In the genomic region with DNA sequence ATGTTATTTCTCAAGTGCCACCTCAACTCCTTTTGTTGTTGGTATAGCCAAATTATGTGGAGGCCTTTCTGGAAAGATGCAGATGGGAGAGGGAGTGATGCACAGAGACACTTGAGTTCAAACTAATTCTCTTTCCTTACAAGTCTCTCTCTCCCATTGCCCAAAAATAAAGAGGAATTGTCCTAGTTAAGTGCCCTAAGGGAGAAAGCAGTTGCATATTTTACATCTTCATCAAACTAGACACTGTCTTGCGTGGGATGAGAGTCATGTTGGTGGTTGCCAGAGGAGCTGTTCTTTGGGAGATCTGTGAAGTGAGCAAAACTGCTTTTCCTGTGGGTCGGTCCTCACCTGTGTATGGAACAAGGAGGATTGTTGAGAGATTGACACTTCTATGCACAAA, we compare ENCODE assay signal across 16 cellular contexts.
DNase-seq lines count a peak whose midpoint lies in the region; ATAC-seq, FAIRE-seq and TF ChIP-seq lines count a peak whose summit lies in the region.
"Had no signal": no experiment of that assay in that cellular context is flagged by ENCODE, and none has a peak within 500 bp of the region (broad histone marks: within the 10 kb centered on the region; RNA-seq: fewer than 3 reads in every experiment).

No MANE protein-coding gene starts in this region.

- no peak overlapping the region for H2AFZ ChIP-seq in GM12878 (ENCODE audit: control insufficient read depth, low read depth, low read length)

- POLR2A ChIA-PET in GM12878 (lab: Charles Lee) = no interaction called here

- H3K9me3 Mint-ChIP-seq in activated naive CD8-positive, alpha-beta T cell (ENCODE audit: low read depth) = no peaks in the 10 kb centered on the region
- no peaks in the 10 kb centered on the region for H3K9me3 Mint-ChIP-seq in activated naive CD8-positive, alpha-beta T cell treated with anti-CD3 and anti-CD28 coated beads, Interleukin-2, amount 50 U/mL, for 24 hours
- H3K9me3 Mint-ChIP-seq in osteocyte (ENCODE audit: unreplicated experiment) = no peaks in the 10 kb centered on the region
- H3K9me3 Mint-ChIP-seq: CD4-positive, alpha-beta T cell; HFFc6 had no signal

- intact Hi-C loops in GM12878 (cut with micrococcal nuclease; ENCODE audit: unreplicated experiment) = no loop called here

- ATAC-seq in activated naive CD8-positive, alpha-beta T cell treated with anti-CD3 and anti-CD28 coated beads, Interleukin-2, amount 50 U/mL, for 24 hours = no peak
- ATAC-seq in GM12878 = no peak

- H3K4me1 ChIP-seq in GM12878 (ENCODE audit: control insufficient read depth, insufficient read depth, low read length) = no peaks in the 10 kb centered on the region
- peaks cover 0 to 9% (median 6%) of the 10 kb centered on the region in 3 donors for H3K4me1 ChIP-seq in skeletal muscle tissue (ENCODE audit: control insufficient read depth in 3 of 3, insufficient read depth in 3 of 3, low read length in 3 of 3)

- TF ChIP-seq CTCF in GM12878 (IDR thresholded peaks at IDR 0.05 in 2 of 3, conservative IDR thresholded peaks at IDR 0.05 in 1 of 3; ENCODE audit: control insufficient read depth in 2 of 3, extremely low read depth in 1 of 3, insufficient read depth in 1 of 3, low read depth in 3 of 3, low read length in 3 of 3) (no peak), fibroblast of villous mesenchyme (IDR thresholded peaks at IDR 0.05; ENCODE audit: insufficient read depth, low read depth, low read length) (no peak), osteocyte (IDR thresholded peaks at IDR 0.05) (no peak)

- TF ChIP-seq POLR2A in GM12878 (IDR thresholded peaks at IDR 0.05; ENCODE audit: low read depth, low read length) = no peak

- no peak overlapping the region for H3K4me2 ChIP-seq in GM12878 (ENCODE audit: control insufficient read depth, insufficient read depth)

- SMC1A ChIA-PET in GM12878 (lab: Charles Lee; ENCODE audit: uncharacterized antibody, unreplicated experiment) = no interaction called here

- H3K27me3 ChIP-seq in GM12878 (replicated peaks in 1 of 2; ENCODE audit: control insufficient read depth in 2 of 2, insufficient read depth in 2 of 2, low read length in 1 of 2) (no peaks in the 10 kb centered on the region), skeletal muscle tissue (ENCODE audit: control insufficient read depth in 3 of 3, insufficient read depth in 3 of 3, low read length in 3 of 3) (no peaks in the 10 kb centered on the region)

- H3K27me3 Mint-ChIP-seq in activated naive CD8-positive, alpha-beta T cell = no peaks in the 10 kb centered on the region
- H3K27me3 Mint-ChIP-seq in activated naive CD8-positive, alpha-beta T cell treated with anti-CD3 and anti-CD28 coated beads, Interleukin-2, amount 50 U/mL, for 24 hours = no peaks in the 10 kb centered on the region
- no peaks in the 10 kb centered on the region for H3K27me3 Mint-ChIP-seq in osteocyte (ENCODE audit: unreplicated experiment)
- H3K27me3 Mint-ChIP-seq: CD4-positive, alpha-beta T cell had no signal

- in situ Hi-C loops in GM12878 (cut with MboI) = no loop called here

- BruUV-seq in GM12878 (replicated peaks; lab: Mats Ljungman, UMichigan) = TSS peak; percentile 34

- FAIRE-seq in GM12878 (lab: Jason Lieb, UNC) = no peak
- FAIRE-seq: GM12891, H1 had no signal

- H3K4me3 ChIP-seq in GM12878 (no peak overlapping the region), fibroblast of villous mesenchyme (ENCODE audit: low read depth, low read length) (no peak overlapping the region), skeletal muscle tissue (ENCODE audit: low read length in 3 of 3) (no peak overlapping the region)

- no peak for TF ChIP-seq RAD21 in GM12878 (IDR thresholded peaks at IDR 0.05; ENCODE audit: insufficient read depth, low read depth, low read length)

- no peak overlapping the region for H3K27ac ChIP-seq in GM12878 (ENCODE audit: control insufficient read depth, insufficient read depth)
- H3K27ac ChIP-seq in skeletal muscle tissue (ENCODE audit: low read depth, low read length) = peak overlapping the region; percentile 0

- no peaks in the 10 kb centered on the region for H3K79me2 ChIP-seq in GM12878 (ENCODE audit: control insufficient read depth, insufficient read depth, low read length)

- WGBS in GM12878 (ENCODE audit: insufficient coverage, insufficient replicate concordance, low lambda C conversion rate, missing lambda C conversion rate) = 98% methylated on average over 2 of the region's 2 CpGs

- no peaks in the 10 kb centered on the region for H3K4me1 Mint-ChIP-seq in activated naive CD8-positive, alpha-beta T cell (ENCODE audit: low read depth)
- no peaks in the 10 kb centered on the region for H3K4me1 Mint-ChIP-seq in activated naive CD8-positive, alpha-beta T cell treated with anti-CD3 and anti-CD28 coated beads, Interleukin-2, amount 50 U/mL, for 24 hours
- no peaks in the 10 kb centered on the region for H3K4me1 Mint-ChIP-seq in osteocyte (ENCODE audit: unreplicated experiment)

- H3K36me3 ChIP-seq in GM12878 (ENCODE audit: control insufficient read depth in 2 of 2, insufficient read depth in 2 of 2, low read length in 1 of 2) (peaks cover 20 to 30% of the 10 kb centered on the region in 2 experiments), skeletal muscle tissue (ENCODE audit: control insufficient read depth in 3 of 3, insufficient read depth in 3 of 3, low read length in 3 of 3) (peaks cover 66 to 82% (median 70%) of the 10 kb centered on the region in 3 donors)

- no peaks in the 10 kb centered on the region for H4K20me1 ChIP-seq in GM12878 (ENCODE audit: control insufficient read depth, insufficient read depth)

- no peak overlapping the region for H3K4me3 Mint-ChIP-seq in activated naive CD8-positive, alpha-beta T cell
- H3K4me3 Mint-ChIP-seq in activated naive CD8-positive, alpha-beta T cell treated with anti-CD3 and anti-CD28 coated beads, Interleukin-2, amount 50 U/mL, for 24 hours = no peak overlapping the region
- H3K4me3 Mint-ChIP-seq in osteocyte (ENCODE audit: unreplicated experiment) = no peak overlapping the region
- H3K4me3 Mint-ChIP-seq: CD4-positive, alpha-beta T cell; HFFc6 had no signal

- RAD21 ChIA-PET in GM12878 (lab: Charles Lee; ENCODE audit: unreplicated experiment) = no interaction called here

- CTCF ChIA-PET in GM12878 (lab: Yijun Ruan, JAX) = no interaction called here

- no peak for TF ChIP-seq EP300 in GM12878 (IDR thresholded peaks at IDR 0.05; ENCODE audit: borderline replicate concordance in 1 of 2, control insufficient read depth in 1 of 2, low read depth in 2 of 2, low read length in 2 of 2)

- no peak for DNase-seq in activated naive CD8-positive, alpha-beta T cell treated with anti-CD3 and anti-CD28 coated beads, Interleukin-2, amount 50 U/mL, for 24 hours
- DNase-seq in GM12878 (ENCODE audit: low read depth, low spot score) = no peak
- DNase-seq in fibroblast of villous mesenchyme (ENCODE audit: low read depth) = peak; percentile 10
- no peak for DNase-seq in NCI-H510A treated with DMSO at 0.1 percent for 48 hours (lab: John Stamatoyannopoulos, UW)
- DNase-seq in RKO (ENCODE audit: low spot score) = no peak
- no peak for DNase-seq in osteocyte (ENCODE audit: extremely low spot score, unreplicated experiment)
- DNase-seq: 8988T; C1 segment of cervical spinal cord; CD4-positive, alpha-beta T cell; DMS79; HCEC 1CT; HFFc6 had no signal

- no peak overlapping the region for H3K9ac ChIP-seq in GM12878 (ENCODE audit: control insufficient read depth, insufficient read depth, low read length)
- no peak overlapping the region for H3K9ac ChIP-seq in skeletal muscle tissue (ENCODE audit: low read depth in 1 of 3, low read length in 3 of 3)

- H3K9me3 ChIP-seq in GM12878 (replicated peaks; ENCODE audit: control insufficient read depth, insufficient read depth, low read length) (no peaks in the 10 kb centered on the region), skeletal muscle tissue (ENCODE audit: control insufficient read depth in 3 of 3, low read length in 3 of 3) (no peaks in the 10 kb centered on the region)

- peak overlapping the region; percentile 42 for H3K27ac Mint-ChIP-seq in activated naive CD8-positive, alpha-beta T cell
- no peak overlapping the region for H3K27ac Mint-ChIP-seq in activated naive CD8-positive, alpha-beta T cell treated with anti-CD3 and anti-CD28 coated beads, Interleukin-2, amount 50 U/mL, for 24 hours
- no peak overlapping the region for H3K27ac Mint-ChIP-seq in osteocyte (ENCODE audit: unreplicated experiment)
- H3K27ac Mint-ChIP-seq: CD4-positive, alpha-beta T cell; HFFc6 had no signal

- peaks cover 9% of the 10 kb centered on the region for H3K36me3 Mint-ChIP-seq in activated naive CD8-positive, alpha-beta T cell
- peaks cover 52% of the 10 kb centered on the region for H3K36me3 Mint-ChIP-seq in activated naive CD8-positive, alpha-beta T cell treated with anti-CD3 and anti-CD28 coated beads, Interleukin-2, amount 50 U/mL, for 24 hours (ENCODE audit: low read depth)
- H3K36me3 Mint-ChIP-seq in osteocyte (ENCODE audit: unreplicated experiment) = peaks cover 53% of the 10 kb centered on the region

TF ChIP-seq in GM12878, 131 proteins besides CTCF, POLR2A, EP300 and RAD21:
- TF ChIP-seq MEF2B (IDR thresholded peaks at IDR 0.05; ENCODE audit: partially characterized antibody, poor library complexity, severe bottlenecking) (no peak), POLR2AphosphoS2 (IDR thresholded peaks at IDR 0.05; ENCODE audit: low read depth, low read length) (no peak), TARDBP (IDR thresholded peaks at IDR 0.05; ENCODE audit: borderline replicate concordance) (no peak), IKZF1 (conservative IDR thresholded peaks at IDR 0.05) (no peak), IKZF2 (IDR thresholded peaks at IDR 0.05) (no peak), MTA3 (IDR thresholded peaks at IDR 0.05; ENCODE audit: borderline replicate concordance, low read length) (no peak), ASH2L (IDR thresholded peaks at IDR 0.05; ENCODE audit: borderline replicate concordance, low read depth) (no peak), CEBPB (IDR thresholded peaks at IDR 0.05; ENCODE audit: borderline replicate concordance in 1 of 2, low read depth in 2 of 2, low read length in 2 of 2) (no peak), RUNX3 (IDR thresholded peaks at IDR 0.05; ENCODE audit: low read length) (no peak), NRF1 (conservative IDR thresholded peaks at IDR 0.05; ENCODE audit: low read depth, low read length) (no peak), GABPA (IDR thresholded peaks at IDR 0.05; ENCODE audit: low read depth) (no peak)
TF ChIP-seq in GM12878: peak in this region for 0.
